Comparison of ENCODE assay signal across 8 cellular contexts in genomic region chr1:235888119-235888643, GRCh38. TPM values are rescaled to one million over a fixed set of nuclear protein-coding genes. Genes with fewer than 3 reads are reported as not detected.
A peak's percentile ranks its signal among the peaks of the same experiment; 100 is the strongest.
DNase-seq lines count a peak whose midpoint lies in the region; ATAC-seq lines count a peak whose summit lies in the region.

No MANE protein-coding gene starts in this region.

- peaks cover 75% of the 10 kb centered on the region for H3K4me1 Mint-ChIP-seq in activated CD8-positive, alpha-beta memory T cell treated with anti-CD3 and anti-CD28 coated beads, Interleukin-2, amount 10 ng/mL, durations not matched to agents 7 days and 5 days
- H3K4me1 Mint-ChIP-seq in activated naive CD4-positive, alpha-beta T cell treated with anti-CD3 and anti-CD28 coated beads, Interleukin-2, amount 50 U/mL, for 24 hours = peaks cover 22% of the 10 kb centered on the region
- H3K4me1 Mint-ChIP-seq in stimulated activated naive CD8-positive, alpha-beta T cell treated with anti-CD3 and anti-CD28 coated beads, Interleukin-15, amount 100 ng/mL, for 72 hours = peaks cover 76% of the 10 kb centered on the region

- CTCF ChIA-PET in activated CD8-positive, alpha-beta memory T cell treated with anti-CD3 and anti-CD28 coated beads, Interleukin-2, amount 10 ng/mL, durations not matched to agents 7 days and 5 days (lab: Charles Lee) = interaction anchor here (0.8 to 2.7 kb wide), 8 partner anchors 8 to 84 kb away, joined by 3 to 15 read pairs (median 5); partner anchors contain the start of gene LYST

- H3K27ac Mint-ChIP-seq in activated CD8-positive, alpha-beta memory T cell treated with anti-CD3 and anti-CD28 coated beads, Interleukin-2, amount 10 ng/mL, durations not matched to agents 7 days and 5 days = peak overlapping the region; percentile 98
- peak overlapping the region; percentile 98 for H3K27ac Mint-ChIP-seq in activated naive CD4-positive, alpha-beta T cell treated with anti-CD3 and anti-CD28 coated beads, Interleukin-2, amount 50 U/mL, for 24 hours
- H3K27ac Mint-ChIP-seq in stimulated activated naive CD8-positive, alpha-beta T cell treated with anti-CD3 and anti-CD28 coated beads, Interleukin-15, amount 100 ng/mL, for 72 hours = peak overlapping the region; percentile 4 to 77

- no peaks in the 10 kb centered on the region for H3K9me3 Mint-ChIP-seq in activated CD8-positive, alpha-beta memory T cell treated with anti-CD3 and anti-CD28 coated beads, Interleukin-2, amount 10 ng/mL, durations not matched to agents 7 days and 5 days (ENCODE audit: low read depth)
- no peaks in the 10 kb centered on the region for H3K9me3 Mint-ChIP-seq in activated naive CD4-positive, alpha-beta T cell treated with anti-CD3 and anti-CD28 coated beads, Interleukin-2, amount 50 U/mL, for 24 hours
- H3K9me3 Mint-ChIP-seq in stimulated activated naive CD8-positive, alpha-beta T cell treated with anti-CD3 and anti-CD28 coated beads, Interleukin-15, amount 100 ng/mL, for 72 hours = no peaks in the 10 kb centered on the region

- peak; percentile 87 for ATAC-seq in activated CD8-positive, alpha-beta memory T cell treated with anti-CD3 and anti-CD28 coated beads, Interleukin-2, amount 10 ng/mL, durations not matched to agents 7 days and 5 days
- ATAC-seq in HG03521 (IDR thresholded peaks at IDR 0.05; ENCODE audit: unreplicated experiment) = peak; percentile 89
- ATAC-seq in stimulated activated naive CD8-positive, alpha-beta T cell treated with anti-CD3 and anti-CD28 coated beads, Interleukin-15, amount 100 ng/mL, for 72 hours = peak; percentile 89

- peak overlapping the region; percentile 72 for H3K4me3 Mint-ChIP-seq in activated CD8-positive, alpha-beta memory T cell treated with anti-CD3 and anti-CD28 coated beads, Interleukin-2, amount 10 ng/mL, durations not matched to agents 7 days and 5 days
- H3K4me3 Mint-ChIP-seq in activated naive CD4-positive, alpha-beta T cell treated with anti-CD3 and anti-CD28 coated beads, Interleukin-2, amount 50 U/mL, for 24 hours = peak overlapping the region; percentile 49
- H3K4me3 Mint-ChIP-seq in stimulated activated naive CD8-positive, alpha-beta T cell treated with anti-CD3 and anti-CD28 coated beads, Interleukin-15, amount 100 ng/mL, for 72 hours = no peak overlapping the region

- H3K36me3 Mint-ChIP-seq in activated CD8-positive, alpha-beta memory T cell treated with anti-CD3 and anti-CD28 coated beads, Interleukin-2, amount 10 ng/mL, durations not matched to agents 7 days and 5 days = peaks cover 10% of the 10 kb centered on the region
- H3K36me3 Mint-ChIP-seq in activated naive CD4-positive, alpha-beta T cell treated with anti-CD3 and anti-CD28 coated beads, Interleukin-2, amount 50 U/mL, for 24 hours = no peaks in the 10 kb centered on the region

- DNase-seq in activated CD8-positive, alpha-beta memory T cell treated with anti-CD3 and anti-CD28 coated beads, Interleukin-2, amount 10 ng/mL, durations not matched to agents 7 days and 5 days = peak; percentile 89
- no peak for DNase-seq in activated CD8-positive, alpha-beta memory T cell treated with anti-CD3 and anti-CD28 coated beads for 24 hours
- DNase-seq in stimulated activated naive CD8-positive, alpha-beta T cell treated with anti-CD3 and anti-CD28 coated beads, Interleukin-15, amount 100 ng/mL, for 72 hours = peak; percentile 67 to 78
- DNase-seq in DMS79 (lab: John Stamatoyannopoulos, UW) (no peak), RKO (ENCODE audit: low spot score) (no peak), cerebellar cortex (ENCODE audit: low spot score) (no peak)

- no peaks in the 10 kb centered on the region for H3K27me3 Mint-ChIP-seq in activated CD8-positive, alpha-beta memory T cell treated with anti-CD3 and anti-CD28 coated beads, Interleukin-2, amount 10 ng/mL, durations not matched to agents 7 days and 5 days
- H3K27me3 Mint-ChIP-seq in activated naive CD4-positive, alpha-beta T cell treated with anti-CD3 and anti-CD28 coated beads, Interleukin-2, amount 50 U/mL, for 24 hours = no peaks in the 10 kb centered on the region
- H3K27me3 Mint-ChIP-seq in stimulated activated naive CD8-positive, alpha-beta T cell treated with anti-CD3 and anti-CD28 coated beads, Interleukin-15, amount 100 ng/mL, for 72 hours = no peaks in the 10 kb centered on the region

RNA-seq across cellular contexts. Expression of gene LYST, which starts 21.5 kb away (rescaled TPM):
- total RNA-seq in activated CD8-positive, alpha-beta memory T cell treated with anti-CD3 and anti-CD28 coated beads, Interleukin-2, amount 10 ng/mL, durations not matched to agents 7 days and 5 days = 100 to 1,000 TPM in 1 of 2 experiments, 10 to 100 TPM in 1; 64.9 to 131 TPM

Comparison
In these comparisons a context has a peak if more than half of its experiments do, and no peak if none do; other contexts are left out.
1. DNase-seq: peak in activated CD8-positive, alpha-beta memory T cell treated with anti-CD3 and anti-CD28 coated beads, Interleukin-2, amount 10 ng/mL, durations not matched to agents 7 days and 5 days (single experiment) and stimulated activated naive CD8-positive, alpha-beta T cell treated with anti-CD3 and anti-CD28 coated beads, Interleukin-15, amount 100 ng/mL, for 72 hours (2 of 2); none in activated CD8-positive, alpha-beta memory T cell treated with anti-CD3 and anti-CD28 coated beads for 24 hours (single experiment), DMS79 (single experiment), RKO (single experiment) and cerebellar cortex (single experiment).
2. H3K27ac Mint-ChIP-seq: peak in every context shown above with its lines; median percentile 98 in activated CD8-positive, alpha-beta memory T cell treated with anti-CD3 and anti-CD28 coated beads, Interleukin-2, amount 10 ng/mL, durations not matched to agents 7 days and 5 days; 98 in activated naive CD4-positive, alpha-beta T cell treated with anti-CD3 and anti-CD28 coated beads, Interleukin-2, amount 50 U/mL, for 24 hours; 40 in stimulated activated naive CD8-positive, alpha-beta T cell treated with anti-CD3 and anti-CD28 coated beads, Interleukin-15, amount 100 ng/mL, for 72 hours.
3. H3K4me3 Mint-ChIP-seq: peak in activated CD8-positive, alpha-beta memory T cell treated with anti-CD3 and anti-CD28 coated beads, Interleukin-2, amount 10 ng/mL, durations not matched to agents 7 days and 5 days (single experiment) and activated naive CD4-positive, alpha-beta T cell treated with anti-CD3 and anti-CD28 coated beads, Interleukin-2, amount 50 U/mL, for 24 hours (single experiment); none in stimulated activated naive CD8-positive, alpha-beta T cell treated with anti-CD3 and anti-CD28 coated beads, Interleukin-15, amount 100 ng/mL, for 72 hours (0 of 2).
4. Peak in every context shown above with its lines, with median percentiles within 50 percentile points of each other: ATAC-seq.